ENCODE assay signal across 1 cellular context in genomic region chr1:151147132-151147503, GRCh38.
A peak's percentile ranks its signal among the peaks of the same experiment; 100 is the strongest.
TF ChIP-seq lines count a peak whose summit lies in the region.

No MANE protein-coding gene starts in this region.

TF ChIP-seq in K562, 482 proteins besides CTCF, POLR2A, EP300 and RAD21 (continues in another document):
- TF ChIP-seq L3MBTL2 (IDR thresholded peaks at IDR 0.05) (peak; percentile 12; the same call in 1 of the 2 replicates), NRF1 (conservative IDR thresholded peaks at IDR 0.05 in 1 of 2, IDR thresholded peaks at IDR 0.05 in 1 of 2) (0 out of 4 replicates have a peak, but pooled peaks of 1 of the 2 experiments have one; percentile 4), HDAC1 (IDR thresholded peaks at IDR 0.05) (0 out of 4 replicates have a peak, but pooled peaks of 1 of the 2 experiments have one; percentile 39), ZBTB2 (IDR thresholded peaks at IDR 0.05) (0 out of 2 replicates have a peak, but pooled peaks have one; percentile 37), NR2C2 (CRISPR knock-in tag; IDR thresholded peaks at IDR 0.05) (no peak), NR2C2 (tag; IDR thresholded peaks at IDR 0.05) (peak; percentile 44; the same call in 1 of the 2 replicates), KAT7 (CRISPR knock-in tag; IDR thresholded peaks at IDR 0.05; ENCODE audit: borderline replicate concordance) (0 out of 2 replicates have a peak, but pooled peaks have one; percentile 47), ZNF395 (CRISPR knock-in tag; IDR thresholded peaks at IDR 0.05) (0 out of 2 replicates have a peak, but pooled peaks have one; percentile 37), RBM39 (optimal IDR thresholded peaks at IDR 0.05; ENCODE audit: low read depth, low read length) (no peak), ZNF407 (IDR thresholded peaks at IDR 0.05; ENCODE audit: low read depth) (no peak), GABPB1 (CRISPR knock-in tag; IDR thresholded peaks at IDR 0.05) (0 out of 2 replicates have a peak, but pooled peaks have one; percentile 2), KLF1 (tag; IDR thresholded peaks at IDR 0.05) (no peak), ZBTB11 (CRISPR knock-in tag; IDR thresholded peaks at IDR 0.05) (no peak), MAX (CRISPR knock-in tag; IDR thresholded peaks at IDR 0.05) (no peak), ZKSCAN3 (CRISPR knock-in tag; IDR thresholded peaks at IDR 0.05) (no peak), POLR2G (IDR thresholded peaks at IDR 0.05; ENCODE audit: low read depth, low read length) (no peak), MGA (IDR thresholded peaks at IDR 0.05) (peak; percentile 62), MEF2A (IDR thresholded peaks at IDR 0.05; ENCODE audit: control insufficient read depth, low read depth, low read length) (no peak), JUN (IDR thresholded peaks at IDR 0.05; ENCODE audit: borderline replicate concordance, low read depth, low read length) (no peak), JUN (CRISPR knock-in tag; IDR thresholded peaks at IDR 0.05; ENCODE audit: borderline replicate concordance) (no peak), VEZF1 (CRISPR knock-in tag; IDR thresholded peaks at IDR 0.05) (no peak), JUND (IDR thresholded peaks at IDR 0.05; ENCODE audit: borderline replicate concordance, low read depth, low read length) (no peak), JUND (tag; IDR thresholded peaks at IDR 0.05; ENCODE audit: borderline replicate concordance, low read depth, low read length) (no peak)
